ENCODE assay signal across 8 cellular contexts in genomic region chr9:33265211-33265885, GRCh38. TPM values are rescaled to one million over a fixed set of nuclear protein-coding genes. Genes with fewer than 3 reads are reported as not detected.
A peak's percentile ranks its signal among the peaks of the same experiment; 100 is the strongest.
DNase-seq lines count a peak whose midpoint lies in the region; ATAC-seq and TF ChIP-seq lines count a peak whose summit lies in the region.

No MANE protein-coding gene starts in this region.

- H3K9me2 ChIP-seq in SU-DHL-6 (replicated peaks; ENCODE audit: insufficient read depth, low read length), result no peaks in the 10 kb centered on the region

- H3K36me3 ChIP-seq in GM06990 (ENCODE audit: control insufficient read depth, insufficient read depth, low read length), result peaks cover 3% of the 10 kb centered on the region
- H3K36me3 ChIP-seq in SU-DHL-6 (ENCODE audit: low read length), result peaks cover 20% of the 10 kb centered on the region

- no peak overlapping the region for H2AFZ ChIP-seq in SU-DHL-6 (ENCODE audit: low read depth, low read length, severe bottlenecking)

- peak overlapping the region; percentile 91 for H3K9ac ChIP-seq in SU-DHL-6 (ENCODE audit: low read length)

- peaks cover 29% of the 10 kb centered on the region for H3K79me2 ChIP-seq in SU-DHL-6 (ENCODE audit: insufficient read depth, low read length)

- H3K27me3 ChIP-seq in GM06990 (replicated peaks; ENCODE audit: control insufficient read depth, insufficient read depth, low read length) (no peaks in the 10 kb centered on the region), SU-DHL-6 (ENCODE audit: low read length) (no peaks in the 10 kb centered on the region)

- no peaks in the 10 kb centered on the region for H4K20me1 ChIP-seq in SU-DHL-6 (ENCODE audit: low read depth, low read length)

- H3K4me3 ChIP-seq in GM06990 (replicated peaks; ENCODE audit: low read depth, low read length) (peak overlapping the region; percentile 88), SU-DHL-6 (ENCODE audit: insufficient read depth, low read length, poor library complexity, severe bottlenecking) (peak overlapping the region; percentile 80), fibroblast of villous mesenchyme (ENCODE audit: low read depth, low read length) (peak overlapping the region; percentile 94)

- no peak for DNase-seq in GM06990 (ENCODE audit: extremely low read depth, insufficient read length)
- DNase-seq in fibroblast of villous mesenchyme (ENCODE audit: low read depth), result peak; percentile 10
- DNase-seq in sciatic nerve (ENCODE audit: low spot score), result no peak
- no peak for DNase-seq in hypothalamus (lab: John Stamatoyannopoulos, UW)
- DNase-seq in NCI-H524 treated with DMSO at 0.1 percent for 48 hours (lab: John Stamatoyannopoulos, UW), result no peak
- no peak for DNase-seq in UCSD-AML1 (lab: John Stamatoyannopoulos, UW; ENCODE audit: unreplicated experiment)

- H3K27ac ChIP-seq in SU-DHL-6 (ENCODE audit: low read depth, low read length), result peak overlapping the region; percentile 56

- intact Hi-C loops in sciatic nerve (cut with DNase I), result no loop called here

- peaks cover 11% of the 10 kb centered on the region; the same call in 1 of the 2 replicates for H3F3A ChIP-seq in SU-DHL-6 (ENCODE audit: insufficient read depth)

- H3K9me3 ChIP-seq in SU-DHL-6 (ENCODE audit: insufficient read depth, low read length), result no peaks in the 10 kb centered on the region

- ATAC-seq in sciatic nerve (peak; percentile 3), HG02642 (IDR thresholded peaks at IDR 0.05; ENCODE audit: poor library complexity, unreplicated experiment) (no peak)

- TF ChIP-seq CTCF in GM06990 (IDR thresholded peaks at IDR 0.05; ENCODE audit: insufficient read depth, low read length, poor library complexity, severe bottlenecking) (no peak), SU-DHL-6 (IDR thresholded peaks at IDR 0.05; ENCODE audit: insufficient read depth, low read length, poor library complexity, severe bottlenecking) (no peak), fibroblast of villous mesenchyme (IDR thresholded peaks at IDR 0.05; ENCODE audit: insufficient read depth, low read depth, low read length) (no peak)

- peak overlapping the region; percentile 69 for H3K4me2 ChIP-seq in SU-DHL-6 (ENCODE audit: low read depth, low read length, poor library complexity, severe bottlenecking)

RNA-seq across cellular contexts. Expression of gene CHMP5, which starts 0.5 kb away (rescaled TPM):
- total RNA-seq in fibroblast of villous mesenchyme (62.2 and 81.6 TPM in 2 replicates), sciatic nerve (73.0 TPM)

RNA-seq across cellular contexts. Expression of gene BAG1, which starts 0.8 kb away (rescaled TPM):
- total RNA-seq in fibroblast of villous mesenchyme (9.1 and 21.6 TPM in 2 replicates), sciatic nerve (85.6 TPM)

RNA-seq across cellular contexts. Expression of gene NFX1, which starts 25.0 kb away (rescaled TPM):
- total RNA-seq in fibroblast of villous mesenchyme (24.2 and 26.7 TPM in 2 replicates), sciatic nerve (45.8 TPM)

RNA-seq across cellular contexts. Expression of gene SPINK4, which starts 25.4 kb away (rescaled TPM):
- total RNA-seq in fibroblast of villous mesenchyme (not detected in 2 replicates), sciatic nerve (not detected)
